In genomic region chr10:125035136-125035535, GRCh38 we compare ENCODE assay signal across 9 cellular contexts.
DNase-seq lines count a peak whose midpoint lies in the region; TF ChIP-seq lines count a peak whose summit lies in the region.
"Had no signal": no experiment of that assay in that cellular context is flagged by ENCODE, and none has a peak within 500 bp of the region (broad histone marks: within the 10 kb centered on the region; RNA-seq: fewer than 3 reads in every experiment).

No MANE protein-coding gene starts in this region.

- no peak overlapping the region for H3K14ac ChIP-seq in mesenchymal stem cell (ENCODE audit: low read length in 2 of 2)

- H2BK15ac ChIP-seq in mesenchymal stem cell (ENCODE audit: low read depth, poor library complexity, severe bottlenecking), result peak overlapping the region; percentile 76

- peak overlapping the region; percentile 52 for H4K8ac ChIP-seq in mesenchymal stem cell (ENCODE audit: low read length)

- H3K79me1 ChIP-seq in mesenchymal stem cell (replicated peaks; ENCODE audit: low read length, poor library complexity, severe bottlenecking), result peaks cover 54% of the 10 kb centered on the region

- H3K9ac ChIP-seq in mesenchymal stem cell (ENCODE audit: low read length), result peak overlapping the region; percentile 82
- H3K9ac ChIP-seq in Karpas-422 (ENCODE audit: low read length), result no peak overlapping the region

- H3K4me1 ChIP-seq in mesenchymal stem cell (ENCODE audit: control insufficient read depth, insufficient read depth, low read depth, low read length) (peaks cover 38% of the 10 kb centered on the region), Karpas-422 (ENCODE audit: low read length) (no peaks in the 10 kb centered on the region)

- no peak overlapping the region for H2BK120ac ChIP-seq in mesenchymal stem cell (ENCODE audit: low read depth, low read length)

- H3K18ac ChIP-seq in mesenchymal stem cell (ENCODE audit: low read depth in 1 of 2, low read length in 2 of 2), result peak overlapping the region; percentile 72 to 93

- H2AFZ ChIP-seq in mesenchymal stem cell (ENCODE audit: low read depth, low read length) (no peak overlapping the region), Karpas-422 (ENCODE audit: low read length) (no peak overlapping the region)

- H2BK5ac ChIP-seq in mesenchymal stem cell (ENCODE audit: low read depth, low read length, poor library complexity, severe bottlenecking), result peak overlapping the region; percentile 58

- peak overlapping the region; percentile 74 to 79 for H2BK12ac ChIP-seq in mesenchymal stem cell (ENCODE audit: low read length in 2 of 2)

- H4K20me1 ChIP-seq in Karpas-422 (ENCODE audit: insufficient read depth, low read depth, low read length), result no peaks in the 10 kb centered on the region

- H3K23ac ChIP-seq in mesenchymal stem cell (ENCODE audit: low read length in 2 of 2), result no peak overlapping the region

- H3K4me2 ChIP-seq in mesenchymal stem cell (ENCODE audit: low read length, poor library complexity, severe bottlenecking) (peak overlapping the region; percentile 50), Karpas-422 (ENCODE audit: low read depth, low read length, poor library complexity, severe bottlenecking) (no peak overlapping the region)

- no peak overlapping the region for H4K91ac ChIP-seq in mesenchymal stem cell (ENCODE audit: low read length)

- H3K4ac ChIP-seq in mesenchymal stem cell (ENCODE audit: low read depth in 1 of 2, low read length in 2 of 2), result peak overlapping the region; percentile 46 to 78

- H3K27ac ChIP-seq in mesenchymal stem cell (ENCODE audit: low read length, poor library complexity, severe bottlenecking) (peak overlapping the region; percentile 92), Karpas-422 (ENCODE audit: low read length) (no peak overlapping the region)

- H3K4me3 ChIP-seq in cardiac fibroblast (replicated peaks in 1 of 2; ENCODE audit: low read depth in 2 of 2, low read length in 2 of 2), result no peak overlapping the region
- peak overlapping the region in 1 of 2 experiments; percentile 57 for H3K4me3 ChIP-seq in mesenchymal stem cell (ENCODE audit: insufficient read depth in 1 of 2, low read depth in 1 of 2, low read length in 2 of 2)
- no peak overlapping the region for H3K4me3 ChIP-seq in Karpas-422 (ENCODE audit: low read length)

- H3K27me3 ChIP-seq in mesenchymal stem cell (ENCODE audit: control insufficient read depth in 1 of 2, insufficient read depth in 1 of 2, low read length in 2 of 2) (no peaks in the 10 kb centered on the region), Karpas-422 (ENCODE audit: low read length) (no peaks in the 10 kb centered on the region)

- peak overlapping the region; percentile 92 for H2AK5ac ChIP-seq in mesenchymal stem cell (ENCODE audit: low read length, severe bottlenecking)

- H3K36me3 ChIP-seq in mesenchymal stem cell (ENCODE audit: control insufficient read depth in 1 of 2, insufficient read depth in 2 of 2, low read depth in 1 of 2, low read length in 2 of 2) (peaks cover 26 to 37% of the 10 kb centered on the region in 2 experiments), Karpas-422 (ENCODE audit: insufficient read depth, low read length) (no peaks in the 10 kb centered on the region)

- H3K79me2 ChIP-seq in Karpas-422 (ENCODE audit: low read length), result no peaks in the 10 kb centered on the region

- H3K9me3 ChIP-seq in mesenchymal stem cell (ENCODE audit: control insufficient read depth, low read length), result no peaks in the 10 kb centered on the region
- no peaks in the 10 kb centered on the region for H3K9me3 ChIP-seq in Karpas-422 (ENCODE audit: low read length)

- TF ChIP-seq CTCF in cardiac fibroblast (IDR thresholded peaks at IDR 0.05; ENCODE audit: low read depth, low read length), result no peak

- no peaks in the 10 kb centered on the region for H3K9me2 ChIP-seq in Karpas-422 (replicated peaks; ENCODE audit: insufficient read depth, low read length)

- 6% methylated on average over 9 of the region's 11 CpGs for WGBS in mesenchymal stem cell

- DNase-seq in AG08396 (ENCODE audit: low spot score) (peak; percentile 76), LHCN-M2 (ENCODE audit: low read depth) (peak; percentile 97), cardiac fibroblast (ENCODE audit: low read depth in 2 of 2) (peak; percentile 91 to 96), mesenchymal stem cell (peak; percentile 96), globus pallidus (ENCODE audit: low spot score) (no peak), DMS53 treated with DMSO at 0.1 percent for 48 hours (lab: John Stamatoyannopoulos, UW; ENCODE audit: unreplicated experiment) (no peak), Karpas-422 (no peak), MV-4-11 (lab: John Stamatoyannopoulos, UW) (no peak)
- DNase-seq: CD4-positive, alpha-beta T cell had no signal

Comparison
In these comparisons a context has a peak if more than half of its experiments do, and no peak if none do; other contexts are left out.
1. DNase-seq: peak in AG08396 (single experiment), LHCN-M2 (single experiment), cardiac fibroblast (2 of 2) and mesenchymal stem cell (single experiment); none in globus pallidus (single experiment), DMS53 treated with DMSO at 0.1 percent for 48 hours (single experiment), Karpas-422 (single experiment) and MV-4-11 (single experiment).